Comparison of ENCODE assay signal across 8 cellular contexts in genomic region chr10:95230677-95231586, GRCh38. TPM values are rescaled to one million over a fixed set of nuclear protein-coding genes. Genes with fewer than 3 reads are reported as not detected.
A peak's percentile ranks its signal among the peaks of the same experiment; 100 is the strongest.
DNase-seq lines count a peak whose midpoint lies in the region; ATAC-seq and TF ChIP-seq lines count a peak whose summit lies in the region.
"Not testable (repeated sequence)": the region's sequence is repeated elsewhere in the genome, so short reads cannot be mapped to it uniquely, and the experiment has no call there.

No MANE protein-coding gene starts in this region.

- H3K4me3 ChIP-seq in astrocyte of the cerebellum (ENCODE audit: low read depth, low read length): peak overlapping the region; percentile 23
- H3K4me3 ChIP-seq in gastroesophageal sphincter: peak overlapping the region; percentile 4 to 48
- H3K4me3 ChIP-seq in mucosa of descending colon: not testable (repeated sequence)
- H3K4me3 ChIP-seq in urinary bladder (ENCODE audit: low read depth, low read length): peak overlapping the region; percentile 12

- H3K9me3 ChIP-seq in gastroesophageal sphincter, mucosa of descending colon: not testable (repeated sequence)

- not testable (repeated sequence) for TF ChIP-seq POLR2A in gastroesophageal sphincter (IDR thresholded peaks at IDR 0.05)

- DNase-seq in activated CD4-positive, alpha-beta T cell treated with anti-CD3 and anti-CD28 coated beads for 48 hours: peak; percentile 54
- DNase-seq in astrocyte of the cerebellum (ENCODE audit: low read depth): not testable (repeated sequence)
- peak in 2 of 3 donors; percentile 65 to 66 for DNase-seq in mucosa of descending colon
- DNase-seq in stimulated activated CD4-positive, alpha-beta T cell treated with anti-CD3 and anti-CD28 coated beads, Interleukin-15, amount 100 ng/mL, for 48 hours (ENCODE audit: low read depth in 2 of 2): peak; percentile 16 to 40

- in situ Hi-C loops in astrocyte of the cerebellum (cut with HindIII; ENCODE audit: low sequenced_read_pairs): not testable (repeated sequence)

- not testable (repeated sequence) for H3K4me1 ChIP-seq in gastroesophageal sphincter; mucosa of descending colon (ENCODE audit: low read depth); urinary bladder (ENCODE audit: insufficient read depth)

- TF ChIP-seq EP300 in gastroesophageal sphincter (IDR thresholded peaks at IDR 0.05): not testable (repeated sequence)

- not testable (repeated sequence) for TF ChIP-seq CTCF in astrocyte of the cerebellum (IDR thresholded peaks at IDR 0.05; ENCODE audit: low read depth, low read length, missing control alignments); gastroesophageal sphincter (IDR thresholded peaks at IDR 0.05); mucosa of descending colon (IDR thresholded peaks at IDR 0.05)

- peak overlapping the region in 2 of 4 donors; percentile 35 to 54 for H3K27ac ChIP-seq in gastroesophageal sphincter
- H3K27ac ChIP-seq in urinary bladder (ENCODE audit: low read depth): not testable (repeated sequence)

- H3K27me3 ChIP-seq in gastroesophageal sphincter: not testable (repeated sequence)

- WGBS in gastroesophageal sphincter (ENCODE audit: low coverage in 1 of 2), 2 donors: 55 to 90% methylated on average over 5 to 14 of the region's 36 CpGs
- WGBS in urinary bladder: 52% methylated on average over 34 of the region's 36 CpGs

- peaks cover 0 to 19% of the 10 kb centered on the region in 2 donors for H3K36me3 ChIP-seq in gastroesophageal sphincter
- H3K36me3 ChIP-seq in mucosa of descending colon (ENCODE audit: low read depth); urinary bladder (ENCODE audit: insufficient read depth): not testable (repeated sequence)

- ATAC-seq in GM18867 (IDR thresholded peaks at IDR 0.05; ENCODE audit: unreplicated experiment): peak; percentile 78
- peak; percentile 74 for ATAC-seq in HG03442 (IDR thresholded peaks at IDR 0.05; ENCODE audit: unreplicated experiment)
- peak; percentile 46 for ATAC-seq in gastroesophageal sphincter
- ATAC-seq in mucosa of descending colon: peak; percentile 48

- intact Hi-C loops in mucosa of descending colon (cut with DNase I, micrococcal nuclease): not testable (repeated sequence)

RNA-seq across cellular contexts. Expression of gene ACSM6, which starts 36.9 kb away (rescaled TPM):
- total RNA-seq in gastroesophageal sphincter (1 to 10 TPM in 1 of 4 donors, not detected in 3; 1.2 TPM), mucosa of descending colon (not detected), urinary bladder (0.48 TPM)
- 0.42 TPM for polyA plus RNA-seq in urinary bladder

RNA-seq across cellular contexts. Expression of gene PDLIM1, which starts 59.9 kb away (rescaled TPM):
- 10 to 100 TPM; 25.4 to 74.1 (median 68.5) TPM for total RNA-seq in gastroesophageal sphincter
- 100 to 1,000 TPM; 177 to 434 (median 373) TPM for total RNA-seq in mucosa of descending colon
- total RNA-seq in urinary bladder: 24.4 TPM
- polyA plus RNA-seq in urinary bladder: 217 TPM
